In genomic region chr6:138419766-138420165, GRCh38 we compare ENCODE assay signal across 34 cellular contexts. TPM values are rescaled to one million over a fixed set of nuclear protein-coding genes. Genes with fewer than 3 reads are reported as not detected.
"Had no signal": no experiment of that assay in that cellular context is flagged by ENCODE, and none has a peak within 500 bp of the region (broad histone marks: within the 10 kb centered on the region; RNA-seq: fewer than 3 reads in every experiment).

No MANE protein-coding gene starts in this region.

- H3K9me3 ChIP-seq: esophagus squamous epithelium, neutrophil, thoracic aorta, upper lobe of left lung had no signal

- H3K36me3 ChIP-seq: thoracic aorta had no signal

- H3K9ac ChIP-seq: parathyroid adenoma had no signal

- H3K4me1 ChIP-seq: parathyroid adenoma, tibial nerve had no signal

- H3K4me3 Mint-ChIP-seq: memory B cell; naive B cell; natural killer cell treated with Interleukin-12 subunit alpha and Interleukin-12 subunit beta and Interleukin-15 and Interleukin-18, amount 100 ng/mL, for 72 hours; neural crest cell; stimulated activated naive B cell treated with anti-CD40 and anti-IgM and Interleukin-4, amounts not matched to agents 10 μg/mL and 1 μg/mL and 100 μg/mL, for 72 hours; stimulated activated naive CD8-positive, alpha-beta T cell treated with anti-CD3 and anti-CD28 coated beads, Interleukin-15, Interleukin-2, amounts not matched to agents 100 ng/mL and 50 ng/mL, for 24 hours had no signal

- H3K4me1 Mint-ChIP-seq: memory B cell, naive B cell, neural crest cell had no signal

- DNase-seq: dorsolateral prefrontal cortex; effector CD8-positive, alpha-beta T cell; esophagus squamous epithelium; foreskin melanocyte; glutamatergic neuron; heart right ventricle; hippocampal formation; left cardiac atrium; left ventricle myocardium superior; naive B cell; stimulated activated CD4-positive, alpha-beta T cell treated with anti-CD3 and anti-CD28 coated beads, Interleukin-2, amount 100 ng/mL, for 24 hours; stimulated activated CD4-positive, alpha-beta T cell treated with anti-CD3 and anti-CD28 coated beads, Interleukin-4, amount 100 ng/mL, for 24 hours; stimulated activated naive B cell treated with anti-CD40 and anti-IgM and Interleukin-4, amounts not matched to agents 10 μg/mL and 1 μg/mL and 100 μg/mL, for 72 hours; upper lobe of left lung had no signal

- H2AFZ ChIP-seq: parathyroid adenoma had no signal

- H3K27me3 ChIP-seq: dorsolateral prefrontal cortex, esophagus squamous epithelium, heart right ventricle, neutrophil, tibial nerve, upper lobe of left lung had no signal

- H3K9me3 Mint-ChIP-seq: memory B cell; natural killer cell treated with Interleukin-12 subunit alpha and Interleukin-12 subunit beta and Interleukin-15 and Interleukin-18, amount 100 ng/mL, for 72 hours; stimulated activated naive CD8-positive, alpha-beta T cell treated with anti-CD3 and anti-CD28 coated beads, Interleukin-15, Interleukin-2, amounts not matched to agents 100 ng/mL and 50 ng/mL, for 24 hours had no signal

- H3K79me2 ChIP-seq: parathyroid adenoma had no signal

- H3K36me3 Mint-ChIP-seq: natural killer cell treated with Interleukin-12 subunit alpha and Interleukin-12 subunit beta and Interleukin-15 and Interleukin-18, amount 100 ng/mL, for 72 hours had no signal

- ATAC-seq: heart right ventricle; left cardiac atrium; left ventricle myocardium superior; natural killer cell treated with Interleukin-12 subunit alpha and Interleukin-12 subunit beta and Interleukin-15 and Interleukin-18, amount 100 ng/mL, for 72 hours; sciatic nerve; stimulated activated naive B cell treated with anti-CD40 and anti-IgM and Interleukin-4, amounts not matched to agents 10 μg/mL and 1 μg/mL and 100 μg/mL, for 72 hours had no signal

- H3K27me3 Mint-ChIP-seq: memory B cell; naive B cell; natural killer cell treated with Interleukin-12 subunit alpha and Interleukin-12 subunit beta and Interleukin-15 and Interleukin-18, amount 100 ng/mL, for 72 hours; progenitor cell of endocrine pancreas; stimulated activated naive B cell treated with anti-CD40 and anti-IgM and Interleukin-4, amounts not matched to agents 10 μg/mL and 1 μg/mL and 100 μg/mL, for 72 hours; stimulated activated naive CD8-positive, alpha-beta T cell treated with anti-CD3 and anti-CD28 coated beads, Interleukin-15, Interleukin-2, amounts not matched to agents 100 ng/mL and 50 ng/mL, for 24 hours had no signal

- H3K27ac Mint-ChIP-seq: memory B cell; naive B cell; natural killer cell treated with Interleukin-12 subunit alpha and Interleukin-12 subunit beta and Interleukin-15 and Interleukin-18, amount 100 ng/mL, for 72 hours; progenitor cell of endocrine pancreas; stimulated activated naive B cell treated with anti-CD40 and anti-IgM and Interleukin-4, amounts not matched to agents 10 μg/mL and 1 μg/mL and 100 μg/mL, for 72 hours; stimulated activated naive CD8-positive, alpha-beta T cell treated with anti-CD3 and anti-CD28 coated beads, Interleukin-15, Interleukin-2, amounts not matched to agents 100 ng/mL and 50 ng/mL, for 24 hours had no signal

- H3K4me3 ChIP-seq: dorsolateral prefrontal cortex, esophagus squamous epithelium, heart right ventricle, lung, thoracic aorta, tibial nerve, upper lobe of left lung had no signal

- FAIRE-seq: colon, endothelial cell of umbilical vein, islet of Langerhans, urothelium cell line had no signal

- H3K27ac ChIP-seq: dorsolateral prefrontal cortex, esophagus squamous epithelium, heart right ventricle, neutrophil, parathyroid adenoma, thoracic aorta, tibial nerve, upper lobe of left lung had no signal

RNA-seq across cellular contexts. Expression of gene SMIM28, which starts 42.1 kb away (rescaled TPM):
- total RNA-seq: cerebellum; dorsolateral prefrontal cortex; endothelial cell of umbilical vein; epithelial cell of proximal tubule; esophagus squamous epithelium; heart right ventricle; kidney epithelial cell; left cardiac atrium; left ventricle myocardium superior; lung; mononuclear cell; natural killer cell treated with Interleukin-12 subunit alpha and Interleukin-12 subunit beta and Interleukin-15 and Interleukin-18, amount 100 ng/mL, for 72 hours; neural crest cell; osteoblast; progenitor cell of endocrine pancreas; sciatic nerve; thoracic aorta; tibial nerve; upper lobe of left lung had no signal
- polyA plus RNA-seq: endothelial cell of umbilical vein, heart right ventricle, lung had no signal
